ENCODE assay signal across 17 cellular contexts in genomic region chr9:132732326-132732725, GRCh38.
DNase-seq lines count a peak whose midpoint lies in the region; ATAC-seq, FAIRE-seq and TF ChIP-seq lines count a peak whose summit lies in the region.
"Had no signal": no experiment of that assay in that cellular context is flagged by ENCODE, and none has a peak within 500 bp of the region (broad histone marks: within the 10 kb centered on the region; RNA-seq: fewer than 3 reads in every experiment).

No MANE protein-coding gene starts in this region.

- no peak overlapping the region for H3K4me3 ChIP-seq in right atrium auricular region
- no peak overlapping the region for H3K4me3 ChIP-seq in esophagus (ENCODE audit: low read depth in 1 of 2, low read length in 2 of 2)
- H3K4me3 ChIP-seq in upper lobe of right lung = no peak overlapping the region
- H3K4me3 ChIP-seq in kidney (ENCODE audit: low read length in 2 of 2) = no peak overlapping the region
- H3K4me3 ChIP-seq: GM23338 had no signal

- no peaks in the 10 kb centered on the region for H3K9me3 Mint-ChIP-seq in activated T-cell treated with anti-CD3 and anti-CD28 coated beads, Interleukin-2, amount 50 U/mL, for 4 hours
- H3K9me3 Mint-ChIP-seq: CD4-positive, CD25-positive, alpha-beta regulatory T cell; GM23338 had no signal

- 73 to 84% methylated on average over 7 of the region's 7 CpGs for WGBS in esophagus, 2 donors

- TF ChIP-seq CTCF in right atrium auricular region (IDR thresholded peaks at IDR 0.05) (no peak), upper lobe of right lung (IDR thresholded peaks at IDR 0.05) (no peak), kidney (IDR thresholded peaks at IDR 0.05; ENCODE audit: borderline replicate concordance, extremely low read depth, insufficient read depth) (no peak)

- H3K27ac ChIP-seq in right atrium auricular region (no peak overlapping the region), esophagus (ENCODE audit: low read depth in 2 of 2, low read length in 1 of 2) (peak overlapping the region; percentile 83 to 90), upper lobe of right lung (no peak overlapping the region), kidney (ENCODE audit: low read depth in 2 of 2, low read length in 2 of 2) (no peak overlapping the region)
- H3K27ac ChIP-seq: 22Rv1 had no signal

- H3K27me3 Mint-ChIP-seq in activated T-cell treated with anti-CD3 and anti-CD28 coated beads, Interleukin-2, amount 50 U/mL, for 4 hours (ENCODE audit: low read depth) = peaks cover 29% of the 10 kb centered on the region

- no peaks in the 10 kb centered on the region for H3K27me3 ChIP-seq in right atrium auricular region
- no peaks in the 10 kb centered on the region for H3K27me3 ChIP-seq in esophagus (ENCODE audit: control insufficient read depth in 1 of 2, insufficient read depth in 2 of 2, low read length in 2 of 2)
- H3K27me3 ChIP-seq in upper lobe of right lung = no peaks in the 10 kb centered on the region

- peak; percentile 29 for DNase-seq in cardiac septum (ENCODE audit: low spot score)
- DNase-seq in right atrium auricular region (ENCODE audit: low spot score) = no peak
- DNase-seq in myocyte (ENCODE audit: low read depth) = peak; percentile 8
- no peak for DNase-seq in upper lobe of right lung
- DNase-seq in activated T-cell treated with anti-CD3 and anti-CD28 coated beads, Interleukin-2, amount 50 U/mL, for 4 hours = no peak
- DNase-seq in kidney = no peak
- DNase-seq: CD4-positive, CD25-positive, alpha-beta regulatory T cell; GDM1; NCI-H187 treated with DMSO at 0.1 percent for 48 hours; NCI-H2171; SHP77 had no signal

- H3K9me3 ChIP-seq in right atrium auricular region = no peaks in the 10 kb centered on the region
- H3K9me3 ChIP-seq in esophagus (ENCODE audit: control insufficient read depth in 2 of 2, insufficient read depth in 1 of 2, low read depth in 1 of 2, low read length in 1 of 2) = no peaks in the 10 kb centered on the region
- H3K9me3 ChIP-seq in upper lobe of right lung = no peaks in the 10 kb centered on the region
- no peaks in the 10 kb centered on the region for H3K9me3 ChIP-seq in kidney (ENCODE audit: control insufficient read depth in 1 of 2, low read length in 2 of 2)

- FAIRE-seq in kidney (lab: Jason Lieb, UNC) = no peak
- FAIRE-seq: GM12892, RCC 7860 had no signal

- peak; percentile 65 for ATAC-seq in upper lobe of right lung
- ATAC-seq in activated T-cell treated with anti-CD3 and anti-CD28 coated beads, Interleukin-2, amount 50 U/mL, for 4 hours = no peak
- ATAC-seq in GM18868 (IDR thresholded peaks at IDR 0.05; ENCODE audit: unreplicated experiment) = no peak

- no peaks in the 10 kb centered on the region for H3K4me1 Mint-ChIP-seq in activated T-cell treated with anti-CD3 and anti-CD28 coated beads, Interleukin-2, amount 50 U/mL, for 4 hours (ENCODE audit: low read depth)
- H3K4me1 Mint-ChIP-seq: CD4-positive, CD25-positive, alpha-beta regulatory T cell had no signal

- H3K36me3 ChIP-seq in right atrium auricular region = no peaks in the 10 kb centered on the region
- no peaks in the 10 kb centered on the region for H3K36me3 ChIP-seq in esophagus (ENCODE audit: control insufficient read depth in 2 of 2, insufficient read depth in 2 of 2, low read length in 1 of 2)
- no peaks in the 10 kb centered on the region for H3K36me3 ChIP-seq in upper lobe of right lung
- H3K36me3 ChIP-seq in kidney (ENCODE audit: control insufficient read depth in 1 of 2, insufficient read depth in 2 of 2, low read length in 2 of 2) = no peaks in the 10 kb centered on the region

- H3K4me1 ChIP-seq in right atrium auricular region = no peaks in the 10 kb centered on the region
- peaks cover 2 to 22% of the 10 kb centered on the region in 2 donors for H3K4me1 ChIP-seq in esophagus (ENCODE audit: control insufficient read depth in 2 of 2, insufficient read depth in 2 of 2, low read length in 1 of 2)
- no peaks in the 10 kb centered on the region for H3K4me1 ChIP-seq in upper lobe of right lung
- H3K4me1 ChIP-seq in kidney (ENCODE audit: control insufficient read depth in 1 of 2, insufficient read depth in 1 of 2, low read depth in 1 of 2, low read length in 2 of 2) = no peaks in the 10 kb centered on the region

- no peak overlapping the region for H3K4me3 Mint-ChIP-seq in activated T-cell treated with anti-CD3 and anti-CD28 coated beads, Interleukin-2, amount 50 U/mL, for 4 hours
- H3K4me3 Mint-ChIP-seq: CD4-positive, CD25-positive, alpha-beta regulatory T cell; GM23338 had no signal

- H3K9ac ChIP-seq in kidney (ENCODE audit: low read length in 2 of 2) = no peak overlapping the region

- H3K36me3 Mint-ChIP-seq in activated T-cell treated with anti-CD3 and anti-CD28 coated beads, Interleukin-2, amount 50 U/mL, for 4 hours (ENCODE audit: insufficient read depth) = no peaks in the 10 kb centered on the region
- H3K36me3 Mint-ChIP-seq: CD4-positive, CD25-positive, alpha-beta regulatory T cell had no signal

- intact Hi-C loops in cardiac septum (cut with DNase I) = no loop called here
- intact Hi-C loops in upper lobe of right lung (cut with DNase I) = no loop called here
- intact Hi-C loops in kidney (cut with DNase I) = no loop called here

Comparison
In these comparisons a context has a peak if more than half of its experiments do, and no peak if none do; other contexts are left out.
1. DNase-seq: peak in cardiac septum (single experiment) and myocyte (single experiment); none in right atrium auricular region (single experiment), upper lobe of right lung (single experiment), activated T-cell treated with anti-CD3 and anti-CD28 coated beads, Interleukin-2, amount 50 U/mL, for 4 hours (single experiment) and kidney (single experiment).
2. H3K27ac ChIP-seq: peak in esophagus (2 of 2); none in right atrium auricular region (0 of 2), upper lobe of right lung (single experiment) and kidney (0 of 2).